Comparison of ENCODE assay signal across 5 cellular contexts in the genomic region with DNA sequence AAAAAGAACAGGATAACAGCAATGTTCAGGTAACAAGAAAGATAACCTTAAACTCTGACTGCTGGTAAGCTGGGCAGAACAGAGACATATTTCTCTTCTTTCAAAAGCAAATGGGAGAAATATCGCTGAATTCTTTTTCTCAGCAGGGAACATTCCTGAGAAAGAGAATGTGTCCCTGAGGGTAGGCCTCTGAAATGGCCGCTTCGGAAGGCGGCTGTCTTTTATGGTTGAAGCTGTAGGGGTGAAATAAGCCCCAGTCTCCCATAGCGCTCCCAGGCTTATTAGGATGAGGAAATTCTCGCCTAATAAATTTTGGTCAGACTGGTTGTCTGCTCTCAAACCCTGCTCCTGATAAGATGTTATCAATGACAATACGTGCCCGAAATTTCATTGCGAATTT. TPM values are rescaled to one million over a fixed set of nuclear protein-coding genes. Genes with fewer than 3 reads are reported as not detected.
DNase-seq lines count a peak whose midpoint lies in the region.
"Not testable (repeated sequence)": the region's sequence is repeated elsewhere in the genome, so short reads cannot be mapped to it uniquely, and the experiment has no call there.

No MANE protein-coding gene starts in this region.

- H3K4me1 ChIP-seq in trophoblast cell (ENCODE audit: control insufficient read depth in 1 of 2, insufficient read depth in 2 of 2, low read length in 2 of 2) = not testable (repeated sequence)

- WGBS in trophoblast cell (ENCODE audit: extremely low coverage, insufficient coverage, insufficient read length) = no CpG with 5 or more reads among the region's 9 CpGs

- H3K14ac ChIP-seq in trophoblast cell (ENCODE audit: low read length) = not testable (repeated sequence)

- not testable (repeated sequence) for H3K27me3 ChIP-seq in layer of hippocampus (ENCODE audit: control insufficient read depth, insufficient read depth, low read length); trophoblast cell (ENCODE audit: insufficient read depth, low read length)

- not testable (repeated sequence) for H2BK120ac ChIP-seq in trophoblast cell (ENCODE audit: insufficient read depth, low read length, poor library complexity)

- H3K27ac ChIP-seq in angular gyrus (ENCODE audit: low read depth, low read length) = peak overlapping the region; percentile 92
- H3K27ac ChIP-seq in cingulate gyrus (ENCODE audit: low read depth, low read length) = peak overlapping the region; percentile 83
- peak overlapping the region; percentile 87 for H3K27ac ChIP-seq in layer of hippocampus (ENCODE audit: low read depth, low read length)
- H3K27ac ChIP-seq in trophoblast cell (ENCODE audit: low read depth, low read length) = not testable (repeated sequence)
- H3K27ac ChIP-seq in temporal lobe (ENCODE audit: low read depth, low read length) = peak overlapping the region; percentile 100

- not testable (repeated sequence) for H3K18ac ChIP-seq in trophoblast cell (ENCODE audit: low read length)

- not testable (repeated sequence) for H3K9me3 ChIP-seq in trophoblast cell (ENCODE audit: insufficient read depth, low read depth, low read length)

- H4K8ac ChIP-seq in trophoblast cell (ENCODE audit: low read depth, low read length) = not testable (repeated sequence)

- H3K79me2 ChIP-seq in trophoblast cell (ENCODE audit: control insufficient read depth, insufficient read depth, low read length, poor library complexity) = not testable (repeated sequence)

- H3K9ac ChIP-seq in trophoblast cell (ENCODE audit: low read length) = not testable (repeated sequence)

- not testable (repeated sequence) for H3K23ac ChIP-seq in trophoblast cell (ENCODE audit: low read length)

- H3K4me3 ChIP-seq in trophoblast cell (ENCODE audit: low read depth, low read length) = not testable (repeated sequence)

- not testable (repeated sequence) for H4K12ac ChIP-seq in trophoblast cell (ENCODE audit: low read depth, low read length)

- H4K91ac ChIP-seq in trophoblast cell (ENCODE audit: low read depth, low read length) = not testable (repeated sequence)

- not testable (repeated sequence) for H2BK5ac ChIP-seq in trophoblast cell (ENCODE audit: low read depth, low read length, poor library complexity)

- H2AFZ ChIP-seq in trophoblast cell (ENCODE audit: insufficient read depth, low read length, poor library complexity) = not testable (repeated sequence)

- not testable (repeated sequence) for H3K36me3 ChIP-seq in trophoblast cell (ENCODE audit: control insufficient read depth in 1 of 2, insufficient read depth in 2 of 2, low read length in 2 of 2)

- not testable (repeated sequence) for H3K4me2 ChIP-seq in trophoblast cell (ENCODE audit: low read length)

- not testable (repeated sequence) for H2AK5ac ChIP-seq in trophoblast cell (ENCODE audit: low read length)

- peak; percentile 72 to 91 for DNase-seq in trophoblast cell

- not testable (repeated sequence) for H2BK12ac ChIP-seq in trophoblast cell (ENCODE audit: low read length)

- H3K4ac ChIP-seq in trophoblast cell (ENCODE audit: low read depth, low read length) = not testable (repeated sequence)

- H3K79me1 ChIP-seq in trophoblast cell (ENCODE audit: low read length) = not testable (repeated sequence)

RNA-seq across cellular contexts. Expression of a gene that starts 9.9 kb away (rescaled TPM):
- 5.6 TPM in 2 replicates for polyA plus RNA-seq in trophoblast cell (2013)
- 3.7 TPM for total RNA-seq in temporal lobe
